ENCODE assay signal across 18 cellular contexts in the genomic region with DNA sequence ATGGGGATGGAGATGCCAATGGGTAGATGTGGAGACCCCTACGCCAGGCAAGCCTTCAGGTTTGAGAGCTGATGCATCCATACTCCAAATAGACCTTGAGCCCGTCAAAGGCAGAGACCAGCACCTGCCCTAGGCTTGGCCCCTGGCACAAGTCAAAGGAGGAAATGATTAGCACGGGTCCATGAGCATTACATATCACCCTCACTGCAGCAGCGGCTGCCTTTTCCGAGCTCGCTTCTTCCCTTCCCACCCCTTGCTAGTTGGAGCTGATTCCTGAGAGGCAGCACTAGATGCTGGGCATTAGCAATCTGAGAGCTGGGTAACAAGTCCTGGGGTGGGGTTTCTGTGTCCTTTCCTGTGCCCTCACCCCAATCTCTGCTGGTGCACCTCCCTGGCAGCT. TPM values are rescaled to one million over a fixed set of nuclear protein-coding genes. Genes with fewer than 3 reads are reported as not detected.
DNase-seq lines count a peak whose midpoint lies in the region; ATAC-seq and TF ChIP-seq lines count a peak whose summit lies in the region.
"Had no signal": no experiment of that assay in that cellular context is flagged by ENCODE, and none has a peak within 500 bp of the region (broad histone marks: within the 10 kb centered on the region; RNA-seq: fewer than 3 reads in every experiment).

No MANE protein-coding gene starts in this region.

- no peak overlapping the region for H3K4me3 ChIP-seq in psoas muscle
- no peak overlapping the region for H3K4me3 ChIP-seq in aorta (ENCODE audit: low read length in 2 of 2)
- H3K4me3 ChIP-seq: BLaER1 treated with 17β-estradiol and CSF1 and Interleukin-3, amounts not matched to agents 10 nM and 100 nM had no signal

- H3K27me3 ChIP-seq in psoas muscle (ENCODE audit: insufficient read depth in 3 of 3, low read length in 2 of 3) (no peaks in the 10 kb centered on the region), aorta (ENCODE audit: control insufficient read depth in 1 of 2, insufficient read depth in 2 of 2, low read length in 1 of 2) (no peaks in the 10 kb centered on the region)
- H3K27me3 ChIP-seq: BLaER1 treated with 17β-estradiol and CSF1 and Interleukin-3, amounts not matched to agents 10 nM and 100 nM had no signal

- H3K36me3 ChIP-seq in psoas muscle (ENCODE audit: insufficient read depth in 1 of 2, low read depth in 1 of 2) (no peaks in the 10 kb centered on the region), aorta (ENCODE audit: control insufficient read depth in 1 of 2, insufficient read depth in 2 of 2, low read length in 1 of 2) (no peaks in the 10 kb centered on the region)
- H3K36me3 ChIP-seq: BLaER1 treated with 17β-estradiol and CSF1 and Interleukin-3, amounts not matched to agents 10 nM and 100 nM had no signal

- no peaks in the 10 kb centered on the region for H3K9me3 ChIP-seq in psoas muscle
- H3K9me3 ChIP-seq in aorta (ENCODE audit: control insufficient read depth, low read length) = no peaks in the 10 kb centered on the region

- peak overlapping the region; percentile 77 for H3K27ac ChIP-seq in caudate nucleus (ENCODE audit: low read depth, low read length)
- H3K27ac ChIP-seq in psoas muscle = no peak overlapping the region
- peak overlapping the region in 1 of 2 donors; percentile 8 for H3K27ac ChIP-seq in aorta (ENCODE audit: low read depth in 1 of 2, low read length in 2 of 2)
- H3K27ac ChIP-seq: BLaER1 treated with 17β-estradiol and CSF1 and Interleukin-3, amounts not matched to agents 10 nM and 100 nM had no signal

- TF ChIP-seq CTCF in psoas muscle (IDR thresholded peaks at IDR 0.05) = no peak

- ATAC-seq in left ventricle myocardium superior = peak; percentile 35
- ATAC-seq in psoas muscle = peak; percentile 30 to 51 (median 41)
- ATAC-seq in aorta (ENCODE audit: low FRiP score) = peak; percentile 63
- ATAC-seq in GM18511 (IDR thresholded peaks at IDR 0.05; ENCODE audit: unreplicated experiment) = no peak
- ATAC-seq: activated CD4-positive, alpha-beta T cell treated with anti-CD3 and anti-CD28 coated beads for 36 hours had no signal

- WGBS in psoas muscle, 3 donors = 19 to 46% (median 41%) methylated on average over 6 of the region's 6 CpGs
- WGBS in aorta, 2 donors = 29 to 39% methylated on average over 6 of the region's 6 CpGs

- peak in 1 of 61 donors; percentile 12 for DNase-seq in caudate nucleus (lab: John Stamatoyannopoulos, UW)
- DNase-seq in left ventricle myocardium superior = no peak
- DNase-seq in psoas muscle = no peak
- DNase-seq in aorta = no peak
- DNase-seq in iPS-NIHi7 (ENCODE audit: extremely low spot score) = no peak
- no peak for DNase-seq in NCI-H1694 treated with DMSO at 0.1 percent for 48 hours (lab: John Stamatoyannopoulos, UW)
- DNase-seq: activated CD4-positive, alpha-beta T cell treated with anti-CD3 and anti-CD28 coated beads for 36 hours; activated gamma-delta T cell treated with Interleukin-2 at 50 U/mL for 16 hours; DMS153; KG1; mammary epithelial cell; NCI-H1105; NCI-H526; retina; T1000 had no signal

- H3K4me1 ChIP-seq in psoas muscle (peaks cover 17% of the 10 kb centered on the region), aorta (ENCODE audit: control insufficient read depth in 1 of 2, insufficient read depth in 2 of 2, low read length in 2 of 2) (no peaks in the 10 kb centered on the region)
- H3K4me1 ChIP-seq: BLaER1 treated with 17β-estradiol and CSF1 and Interleukin-3, amounts not matched to agents 10 nM and 100 nM had no signal

- intact Hi-C loops in left ventricle myocardium superior (cut with micrococcal nuclease) (no loop called here), psoas muscle (cut with DNase I) (loop anchor here in 1 of 2 donors (5.0 kb wide), 1 partner anchor 33 kb away; no protein-coding TSS in a partner anchor), aorta (cut with DNase I) (no loop called here)

RNA-seq across cellular contexts. Expression of gene CDRT4, which starts 3.2 kb away (rescaled TPM):
- 1.4 TPM for total RNA-seq in left ventricle myocardium superior
- total RNA-seq in psoas muscle = 1 to 10 TPM in 1 of 4 donors, under 1 TPM in 3; 0.62 to 2.0 (median 0.86) TPM
- polyA plus RNA-seq in psoas muscle = under 1 TPM in 2 of 3 donors, not detected in 1; 0.29 to 0.31 TPM
- 10 to 100 TPM; 16.3 to 19.5 TPM for total RNA-seq in aorta
- polyA plus RNA-seq in aorta = 10 to 100 TPM in 1 of 2 donors, 1 to 10 TPM in 1; 2.3 to 16.3 TPM
- total RNA-seq: H4 had no signal
